Comparison of ENCODE assay signal across 29 cellular contexts in the genomic region with DNA sequence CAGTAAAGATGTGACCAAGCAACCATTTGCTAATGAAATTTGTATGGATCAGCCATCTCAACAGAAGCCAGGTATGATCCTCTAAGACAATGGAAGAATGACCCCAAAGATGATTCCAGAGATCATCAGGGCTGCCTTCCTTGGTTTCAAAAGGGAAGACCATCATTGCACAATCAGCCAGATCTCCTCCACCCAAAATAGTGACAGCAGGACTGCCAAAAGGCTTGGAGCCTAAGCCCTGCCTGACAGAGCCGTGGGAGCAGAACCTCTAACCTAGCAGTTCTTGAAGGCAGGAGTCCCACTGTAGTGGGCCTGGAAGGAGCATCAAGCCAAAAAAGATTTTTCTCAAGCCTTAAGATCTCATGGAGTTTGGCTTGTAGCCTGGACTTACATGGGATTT.
"Had no signal": no experiment of that assay in that cellular context is flagged by ENCODE, and none has a peak within 500 bp of the region (broad histone marks: within the 10 kb centered on the region; RNA-seq: fewer than 3 reads in every experiment).

No MANE protein-coding gene starts in this region.

- H3K27me3 ChIP-seq: ascending aorta, body of pancreas, SJSA1 had no signal

- FAIRE-seq: bronchial epithelial cell had no signal

- ATAC-seq: activated CD8-positive, alpha-beta memory T cell treated with anti-CD3 and anti-CD28 coated beads, Interleukin-2, amount 10 ng/mL, durations not matched to agents 7 days and 5 days; body of pancreas; Panc1; SK-N-SH treated with all-trans-retinoic acid at 6 μM for 48 hours; WTC11 had no signal

- H3K4me3 ChIP-seq: ascending aorta, body of pancreas, SJSA1 had no signal

- H3K4me1 ChIP-seq: body of pancreas, SJSA1 had no signal

- DNase-seq: activated CD4-positive, alpha-beta T cell treated with anti-CD3 and anti-CD28 coated beads, Interleukin-2, amount 10 ng/mL, durations not matched to agents 24 days and 14 days; activated CD4-positive, alpha-beta T cell treated with anti-CD3 and anti-CD28 coated beads, Interleukin-2, amount 50 U/mL, for 48 hours; activated CD4-positive, CD25-positive, alpha-beta regulatory T cell treated with anti-CD3 and anti-CD28 coated beads, Interleukin-2, amount 50 U/mL, for 72 hours; activated CD8-positive, alpha-beta memory T cell treated with anti-CD3 and anti-CD28 coated beads, Interleukin-2, amount 10 ng/mL, durations not matched to agents 7 days and 5 days; activated effector memory CD4-positive, alpha-beta T cell treated with Interleukin-2 at 50 U/mL for 16 hours; activated naive CD4-positive, alpha-beta T cell; activated T-cell treated with anti-CD3 and anti-CD28 coated beads, Interleukin-2, amount 50 U/mL, for 24 hours; amniotic stem cell; body of pancreas; Karpas-422; MM.1S; NCI-H1092 treated with DMSO at 0.1 percent for 48 hours; NCI-H1417 treated with DMSO at 0.1 percent for 48 hours; NCI-H1694; NCI-H2029; NCI-H2107; NCI-H2171 treated with DMSO at 0.1 percent for 48 hours; NCI-H226; NCI-H526; NCI-H82; OCI-M1; RPMI8226; SHP77 had no signal

- H3K36me3 ChIP-seq: ascending aorta, SJSA1 had no signal

- H3K9me3 ChIP-seq: SJSA1 had no signal

- H3K27ac ChIP-seq: ascending aorta, body of pancreas, SJSA1 had no signal
